ENCODE assay signal across 18 cellular contexts in genomic region chr2:164873096-164873670, GRCh38. TPM values are rescaled to one million over a fixed set of nuclear protein-coding genes. Genes with fewer than 3 reads are reported as not detected.
DNase-seq lines count a peak whose midpoint lies in the region; ATAC-seq, FAIRE-seq and TF ChIP-seq lines count a peak whose summit lies in the region.
"Had no signal": no experiment of that assay in that cellular context is flagged by ENCODE, and none has a peak within 500 bp of the region (broad histone marks: within the 10 kb centered on the region; RNA-seq: fewer than 3 reads in every experiment).

No MANE protein-coding gene starts in this region.

- POLR2A ChIA-PET in HEK293 (lab: Yijun Ruan, JAX) (no interaction called here), HepG2 (lab: Yijun Ruan, JAX) (no interaction called here)

- intact Hi-C loops in HepG2 (cut with micrococcal nuclease; ENCODE audit: unreplicated experiment): no loop called here

- TF ChIP-seq CTCF in HEK293 (tag by site-specific recombination; IDR thresholded peaks at IDR 0.05) (no peak), bronchial epithelial cell (IDR thresholded peaks at IDR 0.05; ENCODE audit: insufficient read depth, low read length, severe bottlenecking) (no peak), HepG2 (CRISPR knock-in tag; IDR thresholded peaks at IDR 0.05) (no peak)

- H3K4me3 ChIP-seq in HEK293 (ENCODE audit: low read depth, low read length) (no peak overlapping the region), bronchial epithelial cell (ENCODE audit: low read depth, low read length) (no peak overlapping the region), HepG2 (replicated peaks in 1 of 3; ENCODE audit: insufficient read depth in 1 of 3, low read depth in 2 of 3, low read length in 3 of 3) (no peak overlapping the region)
- H3K4me3 ChIP-seq: GM12878, GM23248, K562 had no signal

- FAIRE-seq in bronchial epithelial cell (lab: Jason Lieb, UNC): no peak
- FAIRE-seq in HepG2 (lab: Jason Lieb, UNC): no peak
- FAIRE-seq: GM12878, K562 had no signal

- DNase-seq in NCI-H1092 (lab: John Stamatoyannopoulos, UW) (peak; percentile 42), bronchial epithelial cell (ENCODE audit: low read depth) (peak; percentile 44), HepG2 (ENCODE audit: low spot score) (no peak), NCI-H1105 (lab: John Stamatoyannopoulos, UW) (no peak)
- no peak for DNase-seq in activated CD8-positive, alpha-beta memory T cell treated with anti-CD3 and anti-CD28 coated beads, Interleukin-2, amount 50 U/mL, for 4 hours
- DNase-seq: ACHN; CD4-positive, CD25-positive, alpha-beta regulatory T cell; DMS79; GM23248; HFFc6; NCI-H187; NCI-H345 had no signal

- WGBS in HepG2 (ENCODE audit: low lambda C conversion rate): 95% methylated on average over 6 of the region's 6 CpGs

- ATAC-seq in HepG2: no peak
- no peak for ATAC-seq in HG03571 (IDR thresholded peaks at IDR 0.05; ENCODE audit: unreplicated experiment)
- ATAC-seq: GM12878, K562 had no signal

- CTCF ChIA-PET in HEK293 (lab: Yijun Ruan, JAX): interaction anchor here (1.0 kb wide), 1 partner anchor 31 kb away, joined by 4 read pairs; no protein-coding TSS in a partner anchor
- CTCF ChIA-PET in HepG2 (lab: Yijun Ruan, JAX; ENCODE audit: low intra/inter-chr PET ratio, low total read pairs): no interaction called here

- in situ Hi-C loops in HepG2 (cut with HindIII; ENCODE audit: extremely low pct_ligation_motif_present, low pct_unique_long_range_greater_than_20kb): no loop called here

- no peaks in the 10 kb centered on the region for H3K36me3 ChIP-seq in HEK293 (ENCODE audit: control insufficient read depth in 2 of 2, insufficient read depth in 1 of 2, low read length in 2 of 2)
- no peaks in the 10 kb centered on the region for H3K36me3 ChIP-seq in bronchial epithelial cell (ENCODE audit: control insufficient read depth, insufficient read depth, low read length)
- no peaks in the 10 kb centered on the region for H3K36me3 ChIP-seq in HepG2 (replicated peaks in 1 of 2; ENCODE audit: control insufficient read depth in 1 of 2, insufficient read depth in 2 of 2, low read length in 2 of 2)

- H4K20me1 ChIP-seq in HepG2 (ENCODE audit: insufficient read depth, low read length): no peaks in the 10 kb centered on the region

- no peak for TF ChIP-seq POLR2A in HepG2 (IDR thresholded peaks at IDR 0.05; ENCODE audit: insufficient read depth in 1 of 2, low read depth in 2 of 2, low read length in 2 of 2)

- peaks cover 2% of the 10 kb centered on the region for H3K79me2 ChIP-seq in HepG2 (ENCODE audit: insufficient read depth, low read length)

- peaks cover 14% of the 10 kb centered on the region; the same call in 1 of the 2 replicates for H3K4me1 ChIP-seq in HEK293 (ENCODE audit: control insufficient read depth, insufficient read depth, low read length)
- H3K4me1 ChIP-seq in HepG2 (ENCODE audit: insufficient read depth, low read length): peaks cover 63% of the 10 kb centered on the region

- BruUV-seq in HepG2 (replicated peaks; lab: Mats Ljungman, UMichigan): no TSS peak

- H2AFZ ChIP-seq in HepG2 (ENCODE audit: low read length): no peak overlapping the region
- H2AFZ ChIP-seq: GM23248 had no signal

- H3K9ac ChIP-seq in HepG2 (ENCODE audit: insufficient read depth, low read depth, low read length): no peak overlapping the region
- H3K9ac ChIP-seq: GM23248 had no signal

- no peaks in the 10 kb centered on the region for H3K9me3 ChIP-seq in HEK293 (ENCODE audit: control insufficient read depth, insufficient read depth, low read depth, low read length)
- no peaks in the 10 kb centered on the region for H3K9me3 ChIP-seq in HepG2 (ENCODE audit: low read length)

- TF ChIP-seq EP300 in HepG2 (IDR thresholded peaks at IDR 0.05; ENCODE audit: low read depth in 2 of 2, low read length in 2 of 2) (no peak), HepG2 (CRISPR knock-in tag; IDR thresholded peaks at IDR 0.05; ENCODE audit: borderline replicate concordance) (no peak)

- H3K27ac ChIP-seq in HEK293 (ENCODE audit: extremely low read depth, low read depth, low read length) (no peak overlapping the region), HepG2 (ENCODE audit: extremely low read length, insufficient read depth, low read length) (no peak overlapping the region)
- H3K27ac ChIP-seq: GM23248, HL-60 had no signal

- no peak for TF ChIP-seq RAD21 in HepG2 (CRISPR knock-in tag; IDR thresholded peaks at IDR 0.05)

- no peak overlapping the region for H3K4me2 ChIP-seq in HepG2 (ENCODE audit: low read depth, low read length)

- H3K27me3 ChIP-seq in bronchial epithelial cell (ENCODE audit: control insufficient read depth, insufficient read depth, low read length): no peaks in the 10 kb centered on the region
- no peaks in the 10 kb centered on the region for H3K27me3 ChIP-seq in HepG2 (ENCODE audit: control insufficient read depth in 1 of 2, insufficient read depth in 2 of 2, low read length in 2 of 2)

TF ChIP-seq in HEK293, 187 proteins besides CTCF, POLR2A, EP300 and RAD21 (continues in another document):
- TF ChIP-seq ZNF18 (tag by site-specific recombination; IDR thresholded peaks at IDR 0.05) (no peak), ZNF660 (tag by site-specific recombination; IDR thresholded peaks at IDR 0.05) (peak; percentile 83)

TF ChIP-seq in HepG2, 621 proteins besides CTCF, POLR2A, EP300 and RAD21 (continues in another document):
- TF ChIP-seq BCLAF1 (IDR thresholded peaks at IDR 0.05) (no peak), FOXO4 (CRISPR knock-in tag; conservative IDR thresholded peaks at IDR 0.05) (0 out of 2 replicates have a peak, but pooled peaks have one; percentile 54)

RNA-seq across cellular contexts. Expression of gene COBLL1, which starts 31.6 kb away (rescaled TPM):
- 10.5 and 18.9 TPM in 2 replicates for total RNA-seq in bronchial epithelial cell
- 85.4 and 86.8 TPM in 2 replicates for total RNA-seq in HepG2 (2016; rRNA removed; fragmentation: Illumina TruSeq; extraction: Trizol)
- 35.1 and 42.3 TPM in 2 replicates for total RNA-seq in HepG2 (2016; cell fraction: cytosol; rRNA removed; fragmentation: Illumina TruSeq; extraction: Trizol; ENCODE audit: low read depth)
- 73.7 and 77.7 TPM in 2 replicates for total RNA-seq in HepG2 (2016; cell fraction: insoluble cytoplasmic fraction; rRNA removed; fragmentation: Illumina TruSeq; extraction: Trizol)
- 71.4 and 76.7 TPM in 2 replicates for total RNA-seq in HepG2 (2016; cell fraction: membrane; rRNA removed; fragmentation: Illumina TruSeq; extraction: Trizol)
- 248 and 259 TPM in 2 replicates for total RNA-seq in HepG2 (2016; cell fraction: nucleus; rRNA removed; fragmentation: Illumina TruSeq; extraction: Trizol)
- 24.8 and 32.6 TPM in 2 replicates for polyA plus RNA-seq in HepG2 (2011; rRNA removed)
- 19.5 and 26.5 TPM in 2 replicates for polyA plus RNA-seq in HepG2 (2011; cell fraction: cytosol; rRNA removed)
- polyA plus RNA-seq in HepG2 (2011; cell fraction: nucleus; rRNA removed): 33.4 and 41.2 TPM in 2 replicates
- polyA plus RNA-seq in HepG2 (2012): 31.4 and 38.1 TPM in 2 replicates
- polyA plus RNA-seq in HepG2 (2016; cell fraction: cytosol; fragmentation: Illumina TruSeq; extraction: Trizol; ENCODE audit: low read depth): 6.4 and 6.8 TPM in 2 replicates
- polyA plus RNA-seq in HepG2 (2016; cell fraction: insoluble cytoplasmic fraction; fragmentation: Illumina TruSeq; extraction: Trizol; ENCODE audit: low read depth): 88.1 and 93.4 TPM in 2 replicates
- polyA plus RNA-seq in HepG2 (2016; cell fraction: membrane; fragmentation: Illumina TruSeq; extraction: Trizol; ENCODE audit: low read depth): 23.7 and 27.6 TPM in 2 replicates
- polyA plus RNA-seq in HepG2 (2016; cell fraction: nucleus; fragmentation: Illumina TruSeq; extraction: Trizol; ENCODE audit: insufficient read depth, low read depth): 92.3 and 103 TPM in 2 replicates
- 16.0 and 59.5 TPM in 2 replicates for polyA minus RNA-seq in HepG2 (2011; rRNA and poly(A)+ RNA removed; ENCODE audit: low replicate concordance)
- polyA minus RNA-seq in HepG2 (2011; cell fraction: cytosol; rRNA and poly(A)+ RNA removed): 45.9 and 59.2 TPM in 2 replicates
- polyA minus RNA-seq in HepG2 (2011; cell fraction: nucleus; rRNA and poly(A)+ RNA removed): 337 and 403 TPM in 2 replicates
- total RNA-seq: G401 had no signal
- polyA plus RNA-seq: GM12878 had no signal

Comparison
In these comparisons a context has a peak if more than half of its experiments do, and no peak if none do; other contexts are left out.
1. DNase-seq: peak in NCI-H1092 (single experiment) and bronchial epithelial cell (single experiment); none in HepG2 (single experiment), activated CD8-positive, alpha-beta memory T cell treated with anti-CD3 and anti-CD28 coated beads, Interleukin-2, amount 50 U/mL, for 4 hours (single experiment) and NCI-H1105 (single experiment).
2. Of the 63 proteins assayed by ChIP-seq in both HepG2 and HEK293: peak only in HepG2: none; only in HEK293: PRDM10, ZNF335 and ZNF660; in both: none; in neither: 60.